In the genomic region with DNA sequence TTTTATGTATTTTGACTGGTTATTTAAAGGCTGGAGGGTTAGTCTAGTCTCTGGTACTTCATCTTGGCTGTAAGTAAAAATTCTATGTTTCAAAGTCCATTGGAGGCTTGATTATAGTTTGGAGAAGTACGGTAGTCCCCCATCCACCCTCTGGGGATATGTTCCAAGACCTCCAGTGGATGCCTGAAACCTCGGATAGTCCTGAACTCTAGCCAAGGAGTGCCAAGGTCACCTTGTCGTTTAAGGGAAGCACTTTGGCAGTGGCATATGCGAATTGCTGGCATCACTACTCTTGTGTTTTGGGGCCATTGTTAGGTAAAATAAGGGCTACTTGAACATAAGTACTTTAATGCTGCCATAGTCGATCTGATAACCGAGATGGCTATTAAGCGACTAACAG, we compare ENCODE assay signal across 18 cellular contexts. TPM values are rescaled to one million over a fixed set of nuclear protein-coding genes. Genes with fewer than 3 reads are reported as not detected.
DNase-seq lines count a peak whose midpoint lies in the region; ATAC-seq, FAIRE-seq and TF ChIP-seq lines count a peak whose summit lies in the region.
"Had no signal": no experiment of that assay in that cellular context is flagged by ENCODE, and none has a peak within 500 bp of the region (broad histone marks: within the 10 kb centered on the region; RNA-seq: fewer than 3 reads in every experiment).

No MANE protein-coding gene starts in this region.

- no peaks in the 10 kb centered on the region for H3K27me3 ChIP-seq in H1 (replicated peaks in 1 of 4; ENCODE audit: control insufficient read depth in 3 of 4, extremely low read depth in 1 of 4, insufficient read depth in 3 of 4, low read length in 3 of 4)
- H3K27me3 ChIP-seq: BLaER1 had no signal

- no peak overlapping the region for H2AK5ac ChIP-seq in H1 (ENCODE audit: low read depth, low read length)

- no peak overlapping the region for H3K18ac ChIP-seq in H1 (ENCODE audit: extremely low read depth, low read length)

- H3K27ac ChIP-seq in H1 (ENCODE audit: low read depth, low read length) (no peak overlapping the region), coronary artery (no peak overlapping the region)
- H3K27ac ChIP-seq: BLaER1, GM23248 had no signal

- H2BK120ac ChIP-seq in H1 (replicated peaks; ENCODE audit: low read depth, low read length): no peak overlapping the region

- intact Hi-C loops in activated CD4-positive, alpha-beta T cell treated with anti-CD3 and anti-CD28 coated beads, Interleukin-2, amount 10 ng/mL, durations not matched to agents 24 days and 14 days (cut with micrococcal nuclease): loop anchor here (2.0 kb wide), 1 partner anchor 17 kb away; a partner anchor contains a TSS
- intact Hi-C loops in left ventricle myocardium superior (cut with micrococcal nuclease) (no loop called here), left cardiac atrium (cut with DNase I) (loop anchor here in 1 of 2 donors (10.0 kb wide), 1 partner anchor 1325 kb away; no protein-coding TSS in a partner anchor)

- no peaks in the 10 kb centered on the region for H3K9me3 ChIP-seq in H1 (ENCODE audit: insufficient read depth in 2 of 2, low read depth in 1 of 2, low read length in 1 of 2)
- H3K9me3 ChIP-seq: BLaER1 had no signal

- H3K36me3 Mint-ChIP-seq in activated CD4-positive, alpha-beta T cell treated with anti-CD3 and anti-CD28 coated beads, Interleukin-2, amount 10 ng/mL, durations not matched to agents 24 days and 14 days (ENCODE audit: low read depth): peaks cover 50% of the 10 kb centered on the region
- peaks cover 100% of the 10 kb centered on the region for H3K36me3 Mint-ChIP-seq in stimulated activated effector memory CD8-positive, alpha-beta T cell treated with anti-CD3 and anti-CD28 coated beads, Interleukin-12 subunit alpha, Interleukin-12 subunit beta, amount 100 ng/mL, for 72 hours

- 94% methylated on average over 7 of the region's 7 CpGs; no CpG with 5 or more reads in 1 of the 2 experiments for WGBS in H1 (ENCODE audit: extremely low coverage in 1 of 2, insufficient coverage in 1 of 2, insufficient read length in 1 of 2, insufficient replicate concordance in 2 of 2, low coverage in 1 of 2, low lambda C conversion rate in 2 of 2, missing lambda C conversion rate in 1 of 2), 2 experiments

- ATAC-seq in left ventricle myocardium superior: peak; percentile 44
- ATAC-seq in left cardiac atrium: no peak
- ATAC-seq in stimulated activated effector memory CD8-positive, alpha-beta T cell treated with anti-CD3 and anti-CD28 coated beads, Interleukin-12 subunit alpha, Interleukin-12 subunit beta, amount 100 ng/mL, for 72 hours: no peak

- no peak overlapping the region for H3K4me3 Mint-ChIP-seq in activated CD4-positive, alpha-beta T cell treated with anti-CD3 and anti-CD28 coated beads, Interleukin-2, amount 10 ng/mL, durations not matched to agents 24 days and 14 days
- no peak overlapping the region for H3K4me3 Mint-ChIP-seq in stimulated activated effector memory CD8-positive, alpha-beta T cell treated with anti-CD3 and anti-CD28 coated beads, Interleukin-12 subunit alpha, Interleukin-12 subunit beta, amount 100 ng/mL, for 72 hours
- H3K4me3 Mint-ChIP-seq: CD14-positive monocyte; CD4-positive, alpha-beta memory T cell had no signal

- no peak for TF ChIP-seq POLR2A in H1 (IDR thresholded peaks at IDR 0.05; ENCODE audit: control extremely low read depth in 1 of 2, low read depth in 2 of 2, low read length in 2 of 2)

- DNase-seq in activated CD4-positive, alpha-beta T cell treated with anti-CD3 and anti-CD28 coated beads, Interleukin-2, amount 10 ng/mL, durations not matched to agents 24 days and 14 days: peak; percentile 40
- no peak for DNase-seq in activated CD4-positive, alpha-beta T cell treated with anti-CD3 and anti-CD28 coated beads for 4 hours
- DNase-seq in left ventricle myocardium superior (no peak), left cardiac atrium (no peak), H1 (ENCODE audit: low read depth in 1 of 2, low spot score in 2 of 2) (no peak), hepatic stellate cell (ENCODE audit: low spot score) (no peak), coronary artery (ENCODE audit: low spot score) (no peak)
- no peak for DNase-seq in stimulated activated effector memory CD8-positive, alpha-beta T cell treated with anti-CD3 and anti-CD28 coated beads, Interleukin-12 subunit alpha, Interleukin-12 subunit beta, amount 100 ng/mL, for 72 hours (ENCODE audit: low spot score in 2 of 2)
- DNase-seq: 8988T; CD4-positive, alpha-beta memory T cell; GM23248; H7 had no signal

- H3K4me1 ChIP-seq in H1 (replicated peaks in 1 of 4; ENCODE audit: control insufficient read depth in 3 of 4, insufficient read depth in 4 of 4, low read length in 3 of 4): peaks cover 0 to 8% (median 3%) of the 10 kb centered on the region in 4 experiments; a peak in 2 of 7 replicates
- H3K4me1 ChIP-seq: BLaER1 had no signal

- no peak for TF ChIP-seq RAD21 in H1 (IDR thresholded peaks at IDR 0.05 in 1 of 2, conservative IDR thresholded peaks at IDR 0.05 in 1 of 2; ENCODE audit: low read depth in 2 of 2, low read length in 2 of 2)

- H3K14ac ChIP-seq in H1 (ENCODE audit: insufficient read length): no peak overlapping the region

- 0 out of 2 replicates have a peak overlapping the region, but pooled peaks have one; percentile 46 for H2BK15ac ChIP-seq in H1 (ENCODE audit: low read length)

- H3K23me2 ChIP-seq in H1 (ENCODE audit: low read depth, low read length): no peaks in the 10 kb centered on the region

- peaks cover 4% of the 10 kb centered on the region; the same call in 1 of the 2 replicates for H3K79me1 ChIP-seq in H1 (ENCODE audit: low read depth, low read length)

- no peak overlapping the region for H3K27ac Mint-ChIP-seq in activated CD4-positive, alpha-beta T cell treated with anti-CD3 and anti-CD28 coated beads, Interleukin-2, amount 10 ng/mL, durations not matched to agents 24 days and 14 days
- peak overlapping the region; percentile 6 for H3K27ac Mint-ChIP-seq in stimulated activated effector memory CD8-positive, alpha-beta T cell treated with anti-CD3 and anti-CD28 coated beads, Interleukin-12 subunit alpha, Interleukin-12 subunit beta, amount 100 ng/mL, for 72 hours
- H3K27ac Mint-ChIP-seq: CD14-positive monocyte had no signal

- peaks cover 0 to 13% of the 10 kb centered on the region in 2 experiments; a peak in 2 of 4 replicates for H3K79me2 ChIP-seq in H1 (ENCODE audit: control insufficient read depth in 1 of 2, insufficient read depth in 2 of 2, low read length in 2 of 2)

- H2BK5ac ChIP-seq in H1 (ENCODE audit: low read depth, low read length): no peak overlapping the region

- H3K9me3 Mint-ChIP-seq in activated CD4-positive, alpha-beta T cell treated with anti-CD3 and anti-CD28 coated beads, Interleukin-2, amount 10 ng/mL, durations not matched to agents 24 days and 14 days: no peaks in the 10 kb centered on the region
- H3K9me3 Mint-ChIP-seq in stimulated activated effector memory CD8-positive, alpha-beta T cell treated with anti-CD3 and anti-CD28 coated beads, Interleukin-12 subunit alpha, Interleukin-12 subunit beta, amount 100 ng/mL, for 72 hours: no peaks in the 10 kb centered on the region
- H3K9me3 Mint-ChIP-seq: CD14-positive monocyte; CD4-positive, alpha-beta memory T cell had no signal

- no peak for TF ChIP-seq EP300 in H1 (IDR thresholded peaks at IDR 0.05; ENCODE audit: borderline replicate concordance in 1 of 2, low read depth in 2 of 2, low read length in 2 of 2)

- no peaks in the 10 kb centered on the region for H4K20me1 ChIP-seq in H1 (replicated peaks in 1 of 2; ENCODE audit: control insufficient read depth in 1 of 2, insufficient read depth in 2 of 2, low read length in 2 of 2)

- no peak overlapping the region for H4K8ac ChIP-seq in H1 (ENCODE audit: extremely low read depth, insufficient read depth, low read length)

- H2AFZ ChIP-seq in H1 (ENCODE audit: low read length): no peak overlapping the region
- H2AFZ ChIP-seq: GM23248 had no signal

- POLR2A ChIA-PET in H1 (lab: Charles Lee; ENCODE audit: partially characterized antibody): no interaction called here

- H3K9ac ChIP-seq in H1 (replicated peaks in 1 of 4; ENCODE audit: extremely low read depth in 1 of 4, low read depth in 3 of 4, low read length in 3 of 4): no peak overlapping the region
- H3K9ac ChIP-seq: BLaER1, GM23248 had no signal

- no peak overlapping the region for H2BK12ac ChIP-seq in H1 (ENCODE audit: low read depth, low read length)

- no peaks in the 10 kb centered on the region for H3K27me3 Mint-ChIP-seq in activated CD4-positive, alpha-beta T cell treated with anti-CD3 and anti-CD28 coated beads, Interleukin-2, amount 10 ng/mL, durations not matched to agents 24 days and 14 days
- H3K27me3 Mint-ChIP-seq: CD4-positive, alpha-beta memory T cell had no signal

- no peak overlapping the region for H3K4ac ChIP-seq in H1 (replicated peaks; ENCODE audit: insufficient read length, low read depth, low read length)

- H3K36me3 ChIP-seq in H1 (ENCODE audit: control insufficient read depth in 2 of 4, insufficient read depth in 4 of 4, low read length in 3 of 4): peaks cover 2 to 58% (median 18%) of the 10 kb centered on the region in 4 experiments; a peak in 6 of 8 replicates

- no peak overlapping the region for H3K23ac ChIP-seq in H1 (ENCODE audit: insufficient read length)

- H2BK20ac ChIP-seq in H1 (ENCODE audit: low read length): no peak overlapping the region

- H4K91ac ChIP-seq in H1 (replicated peaks; ENCODE audit: insufficient read length, low read length): no peak overlapping the region

- FAIRE-seq in H1 (lab: Jason Lieb, UNC): no peak
- FAIRE-seq: G401.6, GM12892, GM18507 had no signal

- no peak overlapping the region for H3K56ac ChIP-seq in H1 (replicated peaks; ENCODE audit: insufficient read length, low read depth, low read length)

- CTCF ChIA-PET in H1 (lab: Charles Lee; ENCODE audit: partially characterized antibody): interaction anchor here (0.9 kb wide), 1 partner anchor 250 kb away, joined by 3 read pairs; no protein-coding TSS in a partner anchor

- H3K4me1 Mint-ChIP-seq in activated CD4-positive, alpha-beta T cell treated with anti-CD3 and anti-CD28 coated beads, Interleukin-2, amount 10 ng/mL, durations not matched to agents 24 days and 14 days: peaks cover 13% of the 10 kb centered on the region
- H3K4me1 Mint-ChIP-seq in stimulated activated effector memory CD8-positive, alpha-beta T cell treated with anti-CD3 and anti-CD28 coated beads, Interleukin-12 subunit alpha, Interleukin-12 subunit beta, amount 100 ng/mL, for 72 hours: peaks cover 18% of the 10 kb centered on the region
- H3K4me1 Mint-ChIP-seq: CD14-positive monocyte had no signal

- no peak overlapping the region for H4K5ac ChIP-seq in H1 (ENCODE audit: insufficient read length, low read depth, low read length)

- no peak overlapping the region; a peak in 1 of 4 replicates for H3K4me2 ChIP-seq in H1 (ENCODE audit: insufficient read depth in 1 of 2, low read depth in 2 of 2, low read length in 2 of 2)
- H3K4me2 ChIP-seq: BLaER1 had no signal

- H3K4me3 ChIP-seq in H1 (ENCODE audit: extremely low read depth in 1 of 4, insufficient read depth in 2 of 4, low read depth in 3 of 4, low read length in 4 of 4) (no peak overlapping the region), coronary artery (no peak overlapping the region)
- H3K4me3 ChIP-seq: BLaER1, GM23248 had no signal

- TF ChIP-seq CTCF in H1 (IDR thresholded peaks at IDR 0.05; ENCODE audit: control extremely low read depth in 1 of 3, insufficient read depth in 1 of 3, low read depth in 1 of 3, low read length in 3 of 3) (no peak), coronary artery (IDR thresholded peaks at IDR 0.05) (no peak)

RNA-seq across cellular contexts. Expression of a gene that starts 18.4 kb away (rescaled TPM):
- 55.2 and 56.0 TPM in 2 replicates for total RNA-seq in activated CD4-positive, alpha-beta T cell treated with anti-CD3 and anti-CD28 coated beads, Interleukin-2, amount 10 ng/mL, durations not matched to agents 24 days and 14 days
- total RNA-seq in left ventricle myocardium superior: 59.5 TPM
- 10 to 100 TPM; 40.4 to 42.8 TPM for total RNA-seq in left cardiac atrium
- 61.2 and 64.0 TPM in 2 replicates for total RNA-seq in H1 (2021; fragmentation: NEBNext Ultra II Directional; extraction: Animal tissue kit (Norgen Biotek cat#: 25700))
- 6.5 and 9.8 TPM in 2 replicates for polyA plus RNA-seq in H1 (2011; rRNA removed)
- 17.0 TPM for polyA plus RNA-seq in H1 (2011; cell fraction: cytosol; rRNA removed)
- polyA plus RNA-seq in H1 (2011; cell fraction: nucleus; rRNA removed): 6.1 TPM
- polyA plus RNA-seq in H1 (2012, experiment 1 of 2): 24.3 to 49.0 TPM (median 32.1 TPM) in 4 replicates
- polyA plus RNA-seq in H1 (2012, experiment 2 of 2): 3.2 TPM
- polyA plus RNA-seq in H1 (2013, experiment 1 of 2): 22.9 TPM
- polyA plus RNA-seq in H1 (2013, experiment 2 of 2): 23.2 TPM
- polyA minus RNA-seq in H1 (2011; rRNA and poly(A)+ RNA removed): 31.7 and 41.3 TPM in 2 replicates
- polyA minus RNA-seq in H1 (2011; cell fraction: cytosol; rRNA and poly(A)+ RNA removed): 21.9 TPM
- 59.2 TPM for polyA minus RNA-seq in H1 (2011; cell fraction: nucleus; rRNA and poly(A)+ RNA removed)

RNA-seq across cellular contexts. Expression of a gene that starts 35.0 kb away (rescaled TPM):
- total RNA-seq in activated CD4-positive, alpha-beta T cell treated with anti-CD3 and anti-CD28 coated beads, Interleukin-2, amount 10 ng/mL, durations not matched to agents 24 days and 14 days: 29.4 and 32.6 TPM in 2 replicates
- 37.0 TPM for total RNA-seq in left ventricle myocardium superior
- total RNA-seq in left cardiac atrium: 10 to 100 TPM; 24.5 to 27.0 TPM
- 13.5 and 14.2 TPM in 2 replicates for total RNA-seq in H1 (2021; fragmentation: NEBNext Ultra II Directional; extraction: Animal tissue kit (Norgen Biotek cat#: 25700))
- 3.4 and 4.8 TPM in 2 replicates for polyA plus RNA-seq in H1 (2011; rRNA removed)
- polyA plus RNA-seq in H1 (2011; cell fraction: cytosol; rRNA removed): 6.1 TPM
- 0.58 TPM for polyA plus RNA-seq in H1 (2011; cell fraction: nucleus; rRNA removed)
- polyA plus RNA-seq in H1 (2012, experiment 1 of 2): 3.8 to 9.7 TPM (median 6.8 TPM) in 4 replicates
- 14.3 TPM for polyA plus RNA-seq in H1 (2012, experiment 2 of 2)
- polyA plus RNA-seq in H1 (2013, experiment 1 of 2): 12.3 TPM
- 12.7 TPM for polyA plus RNA-seq in H1 (2013, experiment 2 of 2)
- polyA minus RNA-seq in H1 (2011; rRNA and poly(A)+ RNA removed): 0.59 and 0.60 TPM in 2 replicates
- 0.51 TPM for polyA minus RNA-seq in H1 (2011; cell fraction: cytosol; rRNA and poly(A)+ RNA removed)
- 2.5 TPM for polyA minus RNA-seq in H1 (2011; cell fraction: nucleus; rRNA and poly(A)+ RNA removed)

RNA-seq across cellular contexts. Expression of a gene that starts 46.2 kb away (rescaled TPM):
- 0.05 and 0.09 TPM in 2 replicates for total RNA-seq in activated CD4-positive, alpha-beta T cell treated with anti-CD3 and anti-CD28 coated beads, Interleukin-2, amount 10 ng/mL, durations not matched to agents 24 days and 14 days
- total RNA-seq in left ventricle myocardium superior: 83.4 TPM
- total RNA-seq in left cardiac atrium: 10 to 100 TPM; 26.4 to 48.6 TPM
- not detected in 2 replicates for total RNA-seq in H1 (2021; fragmentation: NEBNext Ultra II Directional; extraction: Animal tissue kit (Norgen Biotek cat#: 25700))
- polyA plus RNA-seq in H1 (2011; rRNA removed): not detected in 2 replicates
- not detected for polyA plus RNA-seq in H1 (2011; cell fraction: cytosol; rRNA removed)
- polyA plus RNA-seq in H1 (2011; cell fraction: nucleus; rRNA removed): not detected
- polyA plus RNA-seq in H1 (2012, experiment 1 of 2): not detected in 4 replicates
- polyA plus RNA-seq in H1 (2012, experiment 2 of 2): not detected
- not detected for polyA plus RNA-seq in H1 (2013, experiment 1 of 2)
- not detected for polyA plus RNA-seq in H1 (2013, experiment 2 of 2)
- polyA minus RNA-seq in H1 (2011; rRNA and poly(A)+ RNA removed): not detected in 2 replicates
- not detected for polyA minus RNA-seq in H1 (2011; cell fraction: cytosol; rRNA and poly(A)+ RNA removed)
- polyA minus RNA-seq in H1 (2011; cell fraction: nucleus; rRNA and poly(A)+ RNA removed): not detected
- total RNA-seq: H7, HT-29 had no signal

Comparison
In these comparisons a context has a peak if more than half of its experiments do, and no peak if none do; other contexts are left out.
1. RNA of a gene that starts 46.2 kb away (total RNA-seq): 83.4 TPM in left ventricle myocardium superior (single experiment) and 26.4 to 48.6 TPM in left cardiac atrium; 0.05 to 0.09 TPM in activated CD4-positive, alpha-beta T cell treated with anti-CD3 and anti-CD28 coated beads, Interleukin-2, amount 10 ng/mL, durations not matched to agents 24 days and 14 days and not detected in H1; every median in the first group is over 10 times any median in the second.